ENCODE assay signal across 8 cellular contexts in genomic region chrX:51860679-51861078, GRCh38. TPM values are rescaled to one million over a fixed set of nuclear protein-coding genes. Genes with fewer than 3 reads are reported as not detected.
DNase-seq lines count a peak whose midpoint lies in the region; ATAC-seq and TF ChIP-seq lines count a peak whose summit lies in the region.

No MANE protein-coding gene starts in this region.

- H3K9ac ChIP-seq in GM23248 = no peak overlapping the region

- H3K9me3 ChIP-seq in AG04450 (ENCODE audit: control insufficient read depth, insufficient read depth, low read length) (0 out of 2 replicates have a peak, but pooled peaks cover under 1% of the 10 kb centered on the region), GM23248 (ENCODE audit: low read depth) (no peaks in the 10 kb centered on the region), Panc1 (ENCODE audit: control insufficient read depth, insufficient read depth, low read depth, low read length) (peaks cover 22% of the 10 kb centered on the region; the same call in 1 of the 2 replicates)

- H3K27ac ChIP-seq in AG04450 (ENCODE audit: low read depth, low read length) (no peak overlapping the region), GM23248 (no peak overlapping the region), Panc1 (ENCODE audit: low read length) (no peak overlapping the region)

- CTCF ChIA-PET in AG04450 (lab: Charles Lee) = interaction anchor here (0.6 to 2.6 kb wide), 4 partner anchors 15 to 219 kb away, joined by 3 to 14 read pairs (median 5); partner anchors contain the start of gene MAGED1
- CTCF ChIA-PET in Panc1 (lab: Charles Lee) = no interaction called here

- H3K4me3 ChIP-seq in AG04450 (ENCODE audit: low read depth, low read length) = no peak overlapping the region
- H3K4me3 ChIP-seq in GM23248 = no peak overlapping the region
- H3K4me3 ChIP-seq in Panc1 (ENCODE audit: low read depth in 2 of 2, low read length in 2 of 2) = no peak overlapping the region
- no peak overlapping the region for H3K4me3 ChIP-seq in foreskin fibroblast (ENCODE audit: low read depth in 1 of 2, low read length in 2 of 2)

- H3K9me2 ChIP-seq in GM23248 (ENCODE audit: insufficient read depth) = no peaks in the 10 kb centered on the region

- no TSS peak for BruUV-seq in Panc1 (replicated peaks; lab: Mats Ljungman, UMichigan)

- H3K36me3 ChIP-seq in GM23248 (ENCODE audit: low read depth) (no peaks in the 10 kb centered on the region), Panc1 (ENCODE audit: control insufficient read depth, insufficient read depth, low read length) (no peaks in the 10 kb centered on the region)

- H3K27me3 ChIP-seq in AG04450 (ENCODE audit: control insufficient read depth, insufficient read depth, low read length) (no peaks in the 10 kb centered on the region), GM23248 (replicated peaks; ENCODE audit: insufficient read depth) (no peaks in the 10 kb centered on the region), Panc1 (ENCODE audit: control insufficient read depth, insufficient read depth, low read length) (no peaks in the 10 kb centered on the region)

- H4K20me1 ChIP-seq in GM23248 (ENCODE audit: insufficient read depth) = no peaks in the 10 kb centered on the region

- H3K4me2 ChIP-seq in GM23248 (ENCODE audit: unreplicated experiment) = no peak overlapping the region

- in situ Hi-C loops in GM23248 (cut with MboI) = loop anchor here (25.0 kb wide), 2 partner anchors 198 to 373 kb away; partner anchors contain the start of gene NUDT11
- in situ Hi-C loops in Panc1 (cut with HindIII; ENCODE audit: low pct_unique_long_range_greater_than_20kb, low sequenced_read_pairs) = no loop called here

- intact Hi-C loops in Panc1 (cut with micrococcal nuclease; ENCODE audit: unreplicated experiment) = no loop called here

- H3F3A ChIP-seq in GM23248 (ENCODE audit: insufficient read depth) = no peaks in the 10 kb centered on the region

- WGBS in GM23248 (ENCODE audit: low coverage in 1 of 2, low lambda C conversion rate in 2 of 2, missing lambda C conversion rate in 2 of 2), 2 experiments = 0 to 3% methylated on average over 2 of the region's 2 CpGs

- POLR2A ChIA-PET in AG04450 (lab: Yijun Ruan, JAX) (no interaction called here), Panc1 (lab: Charles Lee) (no interaction called here)

- no peak overlapping the region for H2AFZ ChIP-seq in GM23248

- DNase-seq in AG04450 (ENCODE audit: low read depth, low spot score) = no peak
- DNase-seq in GM23248 = peak; percentile 52
- DNase-seq in Panc1 (ENCODE audit: low read depth, low spot score) = no peak
- peak; percentile 5 to 19 for DNase-seq in foreskin fibroblast
- peak; percentile 52 for DNase-seq in superior temporal gyrus (ENCODE audit: extremely low spot score)
- DNase-seq in GDM1 (lab: John Stamatoyannopoulos, UW) = no peak
- DNase-seq in NCI-H524 treated with DMSO at 0.1 percent for 48 hours (lab: John Stamatoyannopoulos, UW) = no peak

- H3K79me2 ChIP-seq in GM23248 (ENCODE audit: insufficient read depth) = peaks cover 10% of the 10 kb centered on the region

- H3K4me1 ChIP-seq in GM23248 (ENCODE audit: insufficient read depth) (no peaks in the 10 kb centered on the region), Panc1 (ENCODE audit: control insufficient read depth, insufficient read depth, low read length) (no peaks in the 10 kb centered on the region)

- ATAC-seq in Panc1 (no peak; the same call in 1 of the 2 replicates), GM21515 (IDR thresholded peaks at IDR 0.05; ENCODE audit: unreplicated experiment) (no peak)

- TF ChIP-seq CTCF in AG04450 (IDR thresholded peaks at IDR 0.05; ENCODE audit: low read depth, low read length) = peak; percentile 46
- peak; percentile 44 for TF ChIP-seq CTCF in Panc1 (IDR thresholded peaks at IDR 0.05)
- TF ChIP-seq CTCF in foreskin fibroblast (IDR thresholded peaks at IDR 0.05; ENCODE audit: low read depth, low read length) = peak; percentile 12

RNA-seq across cellular contexts. Expression of gene MAGED1, which starts 32.7 kb away (rescaled TPM):
- polyA plus RNA-seq in AG04450 (2011; rRNA removed) = 549 and 622 TPM in 2 replicates
- 512 and 635 TPM in 2 replicates for polyA minus RNA-seq in AG04450 (2011; rRNA and poly(A)+ RNA removed)
- total RNA-seq in GM23248 (2014; rRNA removed; shearing (Covaris generic)) = 261 and 293 TPM in 2 replicates
- 351 and 357 TPM in 2 replicates for polyA plus RNA-seq in GM23248 (2016; fragmentation: Nextera tagmentation; extraction: Ambion mirVana)
- total RNA-seq in Panc1 (2021; ENCODE audit: unreplicated experiment) = 151 TPM
- polyA plus RNA-seq in Panc1 (2012; ENCODE audit: insufficient read length) = 142 TPM

Comparison
In these comparisons a context has a peak if more than half of its experiments do, and no peak if none do; other contexts are left out.
1. DNase-seq: peak in GM23248 (single experiment), foreskin fibroblast (2 of 2) and superior temporal gyrus (single experiment); none in AG04450 (single experiment), Panc1 (single experiment), GDM1 (single experiment) and NCI-H524 treated with DMSO at 0.1 percent for 48 hours (single experiment).
2. Peak in every context shown above with its lines, with median percentiles within 50 percentile points of each other: CTCF ChIP-seq.